In genomic region chr17:49738456-49739163, GRCh38 we compare ENCODE assay signal across 11 cellular contexts. TPM values are rescaled to one million over a fixed set of nuclear protein-coding genes. Genes with fewer than 3 reads are reported as not detected.
A peak's percentile ranks its signal among the peaks of the same experiment; 100 is the strongest.
DNase-seq lines count a peak whose midpoint lies in the region; ATAC-seq and FAIRE-seq lines count a peak whose summit lies in the region.
"Had no signal": no experiment of that assay in that cellular context is flagged by ENCODE, and none has a peak within 500 bp of the region (broad histone marks: within the 10 kb centered on the region; RNA-seq: fewer than 3 reads in every experiment).

No MANE protein-coding gene starts in this region.

- peaks cover 60% of the 10 kb centered on the region for H3K4me1 Mint-ChIP-seq in T-helper 1 cell treated with Interleukin-12 subunit alpha and Interleukin-12 subunit beta and Interleukin-4 antibody, amounts not matched to agents 30 μg/mL and 1 μg/mL, for 36 hours (ENCODE audit: low read depth)
- H3K4me1 Mint-ChIP-seq in T-helper 17 cell, result peaks cover 64% of the 10 kb centered on the region

- peak overlapping the region; percentile 94 for H3K4me3 Mint-ChIP-seq in T-helper 1 cell treated with Interleukin-12 subunit alpha and Interleukin-12 subunit beta and Interleukin-4 antibody, amounts not matched to agents 30 μg/mL and 1 μg/mL, for 36 hours
- peak overlapping the region; percentile 88 for H3K4me3 Mint-ChIP-seq in T-helper 17 cell

- H3K4me3 ChIP-seq in esophagus (ENCODE audit: low read depth in 1 of 2, low read length in 2 of 2), result no peak overlapping the region
- no peak overlapping the region for H3K4me3 ChIP-seq in small intestine (ENCODE audit: low read depth in 1 of 2, low read length in 2 of 2)
- H3K4me3 ChIP-seq: A549 had no signal

- H3K36me3 Mint-ChIP-seq in T-helper 1 cell treated with Interleukin-12 subunit alpha and Interleukin-12 subunit beta and Interleukin-4 antibody, amounts not matched to agents 30 μg/mL and 1 μg/mL, for 36 hours (ENCODE audit: low read depth), result peaks cover 37% of the 10 kb centered on the region
- H3K36me3 Mint-ChIP-seq in T-helper 17 cell (ENCODE audit: low read depth), result peaks cover 3% of the 10 kb centered on the region

- H3K9me3 Mint-ChIP-seq in T-helper 1 cell treated with Interleukin-12 subunit alpha and Interleukin-12 subunit beta and Interleukin-4 antibody, amounts not matched to agents 30 μg/mL and 1 μg/mL, for 36 hours, result no peaks in the 10 kb centered on the region

- H3K4me1 ChIP-seq in esophagus (ENCODE audit: control insufficient read depth in 2 of 2, insufficient read depth in 2 of 2, low read length in 1 of 2) (peaks cover 5 to 9% of the 10 kb centered on the region in 2 donors), small intestine (ENCODE audit: control insufficient read depth in 2 of 2, insufficient read depth in 1 of 2, low read depth in 1 of 2, low read length in 1 of 2) (peaks cover 0 to 23% of the 10 kb centered on the region in 2 donors)
- H3K4me1 ChIP-seq: A549 had no signal

- 76 to 81% methylated on average over 5 of the region's 5 CpGs for WGBS in esophagus, 2 donors
- 81 to 86% (median 85%) methylated on average over 5 of the region's 5 CpGs for WGBS in small intestine, 3 donors

- ATAC-seq in T-helper 17 cell (no peak), HG02763 (IDR thresholded peaks at IDR 0.05; ENCODE audit: unreplicated experiment) (no peak)
- ATAC-seq: A549 had no signal

- H3K36me3 ChIP-seq in esophagus (ENCODE audit: control insufficient read depth in 2 of 2, insufficient read depth in 2 of 2, low read length in 1 of 2), result no peaks in the 10 kb centered on the region
- no peaks in the 10 kb centered on the region for H3K36me3 ChIP-seq in small intestine (ENCODE audit: control insufficient read depth in 2 of 2, insufficient read depth in 2 of 2, low read length in 2 of 2)

- DNase-seq in T-helper 1 cell (no peak), T-helper 17 cell (no peak), small intestine (no peak), NCI-H2081 treated with DMSO at 0.1 percent for 48 hours (lab: John Stamatoyannopoulos, UW) (no peak)
- DNase-seq in stimulated activated naive CD4-positive, alpha-beta T cell (lab: John Stamatoyannopoulos, UW), result no peak
- DNase-seq: activated CD8-positive, alpha-beta memory T cell treated with anti-CD3 and anti-CD28 coated beads for 24 hours; NCI-H2171 treated with DMSO at 0.1 percent for 48 hours had no signal

- no peak for FAIRE-seq in small intestine (lab: Jason Lieb, UNC)
- FAIRE-seq: A549 had no signal

- H3K9me3 ChIP-seq in T-helper 17 cell (ENCODE audit: control insufficient read depth, low read length, poor library complexity, severe bottlenecking), result no peaks in the 10 kb centered on the region
- no peaks in the 10 kb centered on the region for H3K9me3 ChIP-seq in esophagus (ENCODE audit: control insufficient read depth in 2 of 2, insufficient read depth in 1 of 2, low read depth in 1 of 2, low read length in 1 of 2)
- no peaks in the 10 kb centered on the region for H3K9me3 ChIP-seq in small intestine (ENCODE audit: control insufficient read depth, low read depth)
- H3K9me3 ChIP-seq: A549 had no signal

- H3K27ac Mint-ChIP-seq in T-helper 1 cell treated with Interleukin-12 subunit alpha and Interleukin-12 subunit beta and Interleukin-4 antibody, amounts not matched to agents 30 μg/mL and 1 μg/mL, for 36 hours, result peak overlapping the region; percentile 100
- H3K27ac Mint-ChIP-seq in T-helper 17 cell, result peak overlapping the region; percentile 98

- H3K27ac ChIP-seq in esophagus (ENCODE audit: low read depth in 2 of 2, low read length in 1 of 2) (peak overlapping the region; percentile 42 to 47), small intestine (ENCODE audit: low read depth in 1 of 2, low read length in 1 of 2) (peak overlapping the region; percentile 42 to 98)
- H3K27ac ChIP-seq: A549 had no signal

- H3K27me3 ChIP-seq in esophagus (ENCODE audit: control insufficient read depth in 1 of 2, insufficient read depth in 2 of 2, low read length in 2 of 2) (no peaks in the 10 kb centered on the region), small intestine (ENCODE audit: control insufficient read depth in 2 of 2, insufficient read depth in 2 of 2, low read length in 2 of 2) (no peaks in the 10 kb centered on the region)

- H3K27me3 Mint-ChIP-seq in T-helper 1 cell treated with Interleukin-12 subunit alpha and Interleukin-12 subunit beta and Interleukin-4 antibody, amounts not matched to agents 30 μg/mL and 1 μg/mL, for 36 hours (ENCODE audit: low read depth), result no peaks in the 10 kb centered on the region
- no peaks in the 10 kb centered on the region for H3K27me3 Mint-ChIP-seq in T-helper 17 cell

RNA-seq across cellular contexts. Expression of gene FAM117A, which starts 25.3 kb away (rescaled TPM):
- total RNA-seq in T-helper 17 cell, result 10 to 100 TPM; 58.9 to 68.6 TPM
- polyA plus RNA-seq in esophagus, result 1 to 10 TPM; 4.8 to 5.9 TPM
- 1 to 10 TPM; 2.9 to 8.0 (median 6.5) TPM for polyA plus RNA-seq in small intestine

RNA-seq across cellular contexts. Expression of gene SLC35B1, which starts 30.8 kb away (rescaled TPM):
- 10 to 100 TPM; 63.8 to 66.8 TPM for total RNA-seq in T-helper 17 cell
- polyA plus RNA-seq in esophagus, result 10 to 100 TPM; 25.0 to 42.2 TPM
- 100 to 1,000 TPM in 1 of 3 donors, 10 to 100 TPM in 2; 83.0 to 108 (median 85.1) TPM for polyA plus RNA-seq in small intestine

RNA-seq across cellular contexts. Expression of gene KAT7, which starts 49.9 kb away (rescaled TPM):
- total RNA-seq in T-helper 17 cell, result 100 to 1,000 TPM; 191 to 201 TPM
- polyA plus RNA-seq in esophagus, result 10 to 100 TPM in 1 of 2 donors, 1 to 10 TPM in 1; 5.7 to 11.8 TPM
- polyA plus RNA-seq in small intestine, result 10 to 100 TPM in 1 of 3 donors, 1 to 10 TPM in 2; 5.7 to 12.5 (median 6.0) TPM
